ENCODE assay signal across 21 cellular contexts in the genomic region with DNA sequence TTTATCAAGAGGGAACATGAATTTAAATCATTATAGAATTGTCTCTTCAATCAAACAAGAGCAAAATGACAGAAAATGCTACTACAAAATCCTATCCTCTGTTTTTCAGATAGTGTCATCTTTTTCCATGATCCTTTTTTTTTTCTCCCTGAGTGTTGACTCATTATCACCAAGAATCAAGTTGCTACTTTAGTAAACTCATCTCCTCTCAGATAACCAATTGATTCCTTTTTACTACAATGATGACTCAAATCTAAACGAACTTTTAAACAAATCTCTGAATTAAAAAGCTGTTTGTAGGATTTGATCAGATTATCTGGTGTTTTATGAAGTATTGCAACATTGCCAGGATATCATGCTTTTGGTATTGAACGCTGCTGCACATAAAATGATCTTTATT. TPM values are rescaled to one million over a fixed set of nuclear protein-coding genes. Genes with fewer than 3 reads are reported as not detected.
A peak's percentile ranks its signal among the peaks of the same experiment; 100 is the strongest.
DNase-seq lines count a peak whose midpoint lies in the region; ATAC-seq and TF ChIP-seq lines count a peak whose summit lies in the region.
"Had no signal": no experiment of that assay in that cellular context is flagged by ENCODE, and none has a peak within 500 bp of the region (broad histone marks: within the 10 kb centered on the region; RNA-seq: fewer than 3 reads in every experiment).

No MANE protein-coding gene starts in this region.

- H3K4me1 ChIP-seq in CD8-positive, alpha-beta T cell (ENCODE audit: insufficient read depth, low read length): peaks cover 83% of the 10 kb centered on the region
- H3K4me1 ChIP-seq in effector memory CD4-positive, alpha-beta T cell (ENCODE audit: control insufficient read depth, insufficient read depth, low read length, poor library complexity, severe bottlenecking): peaks cover 70% of the 10 kb centered on the region
- H3K4me1 ChIP-seq: thyroid gland had no signal

- H3K4me3 ChIP-seq in CD8-positive, alpha-beta T cell (ENCODE audit: low read depth, low read length): no peak overlapping the region
- H3K4me3 ChIP-seq in effector memory CD4-positive, alpha-beta T cell (ENCODE audit: insufficient read depth, low read depth, low read length, poor library complexity, severe bottlenecking): no peak overlapping the region
- H3K4me3 ChIP-seq: coronary artery, SK-N-MC, thyroid gland had no signal

- POLR2A ChIA-PET in CD4-positive, alpha-beta T cell (lab: Charles Lee): interaction anchor here (0.7 to 8.0 kb wide), 12 partner anchors 9 to 215 kb away, joined by 3 to 406 read pairs (median 4); a partner anchor contains a TSS
- POLR2A ChIA-PET in CD8-positive, alpha-beta T cell (lab: Charles Lee): interaction anchor here (1.1 to 20.4 kb wide), 4 partner anchors 11 to 56 kb away, joined by 3 to 700 read pairs (median 16); a partner anchor contains a TSS
- POLR2A ChIA-PET in activated CD4-positive, alpha-beta memory T cell treated with anti-CD3 and anti-CD28 coated beads for 36 hours (lab: Charles Lee): interaction anchor here (1.0 to 7.8 kb wide), 7 partner anchors 11 to 72 kb away, joined by 4 to 160 read pairs (median 6); a partner anchor contains a TSS

- H3K9me3 ChIP-seq in CD4-positive, alpha-beta T cell (ENCODE audit: control insufficient read depth, low read length): no peaks in the 10 kb centered on the region
- H3K9me3 ChIP-seq in CD8-positive, alpha-beta T cell (ENCODE audit: low read length): no peaks in the 10 kb centered on the region
- H3K9me3 ChIP-seq in effector memory CD4-positive, alpha-beta T cell (ENCODE audit: control insufficient read depth, low read length): no peaks in the 10 kb centered on the region
- H3K9me3 ChIP-seq: thyroid gland had no signal

- no peaks in the 10 kb centered on the region for H3K27me3 Mint-ChIP-seq in CD4-positive, alpha-beta T cell
- H3K27me3 Mint-ChIP-seq in CD8-positive, alpha-beta T cell (ENCODE audit: low read depth): no peaks in the 10 kb centered on the region
- H3K27me3 Mint-ChIP-seq in activated CD4-positive, alpha-beta memory T cell treated with anti-CD3 and anti-CD28 coated beads for 36 hours: no peaks in the 10 kb centered on the region

- in situ Hi-C loops in GM13977 (cut with MboI; ENCODE audit: low pct_unique_long_range_greater_than_20kb, low sequenced_read_pairs, unreplicated experiment): no loop called here

- no peaks in the 10 kb centered on the region for H3K36me3 Mint-ChIP-seq in CD4-positive, alpha-beta T cell (ENCODE audit: low read depth)
- H3K36me3 Mint-ChIP-seq in CD8-positive, alpha-beta T cell: no peaks in the 10 kb centered on the region
- peaks cover 14% of the 10 kb centered on the region for H3K36me3 Mint-ChIP-seq in activated CD4-positive, alpha-beta memory T cell treated with anti-CD3 and anti-CD28 coated beads for 36 hours

- H3K27ac Mint-ChIP-seq in CD4-positive, alpha-beta T cell: peak overlapping the region; percentile 87
- peak overlapping the region; percentile 78 for H3K27ac Mint-ChIP-seq in CD8-positive, alpha-beta T cell
- peak overlapping the region; percentile 96 for H3K27ac Mint-ChIP-seq in activated CD4-positive, alpha-beta memory T cell treated with anti-CD3 and anti-CD28 coated beads for 36 hours

- peak overlapping the region; percentile 42 for H3K27ac ChIP-seq in CD4-positive, alpha-beta T cell (ENCODE audit: low read depth, low read length)
- no peak overlapping the region for H3K27ac ChIP-seq in CD8-positive, alpha-beta T cell (ENCODE audit: low read depth, low read length)
- peak overlapping the region; percentile 72 for H3K27ac ChIP-seq in effector memory CD4-positive, alpha-beta T cell (ENCODE audit: insufficient read depth, low read length, poor library complexity, severe bottlenecking)
- H3K27ac ChIP-seq: brain microvascular endothelial cell, coronary artery, SK-N-MC, thyroid gland had no signal

- no peaks in the 10 kb centered on the region for H3K27me3 ChIP-seq in CD4-positive, alpha-beta T cell (ENCODE audit: control insufficient read depth, insufficient read depth, low read length)
- no peaks in the 10 kb centered on the region for H3K27me3 ChIP-seq in CD8-positive, alpha-beta T cell (ENCODE audit: insufficient read depth, low read length)
- no peaks in the 10 kb centered on the region for H3K27me3 ChIP-seq in effector memory CD4-positive, alpha-beta T cell (replicated peaks; ENCODE audit: control insufficient read depth, insufficient read depth, low read length, poor library complexity, severe bottlenecking)
- H3K27me3 ChIP-seq: brain microvascular endothelial cell, thyroid gland had no signal

- H3K36me3 ChIP-seq in CD8-positive, alpha-beta T cell (ENCODE audit: insufficient read depth, low read length): no peaks in the 10 kb centered on the region
- no peaks in the 10 kb centered on the region for H3K36me3 ChIP-seq in effector memory CD4-positive, alpha-beta T cell (ENCODE audit: control insufficient read depth, insufficient read depth, low read length)
- H3K36me3 ChIP-seq: brain microvascular endothelial cell, thyroid gland had no signal

- intact Hi-C loops in CD4-positive, alpha-beta T cell (cut with DNase I, micrococcal nuclease): loop anchor here in 1 of 2 experiments (5.0 kb wide), 1 partner anchor 35 kb away; no protein-coding TSS in a partner anchor
- intact Hi-C loops in CD8-positive, alpha-beta T cell (cut with DNase I, micrococcal nuclease): loop anchor here in 1 of 2 experiments (1.0 kb wide), 1 partner anchor 20 kb away; no protein-coding TSS in a partner anchor
- intact Hi-C loops in activated CD4-positive, alpha-beta memory T cell treated with anti-CD3 and anti-CD28 coated beads for 36 hours (cut with micrococcal nuclease): loop anchor here (1.0 to 5.0 kb wide), 3 partner anchors 11 to 95 kb away; no protein-coding TSS in a partner anchor

- no peak for ATAC-seq in CD4-positive, alpha-beta T cell (ENCODE audit: poor library complexity)
- ATAC-seq in CD8-positive, alpha-beta T cell: no peak
- ATAC-seq: HCT116 had no signal

- peaks cover 95% of the 10 kb centered on the region for H3K4me1 Mint-ChIP-seq in CD4-positive, alpha-beta T cell (ENCODE audit: low read depth)
- peaks cover 89% of the 10 kb centered on the region for H3K4me1 Mint-ChIP-seq in CD8-positive, alpha-beta T cell (ENCODE audit: low read depth)
- H3K4me1 Mint-ChIP-seq in activated CD4-positive, alpha-beta memory T cell treated with anti-CD3 and anti-CD28 coated beads for 36 hours (ENCODE audit: low read depth): peaks cover 92% of the 10 kb centered on the region

- CTCF ChIA-PET in CD4-positive, alpha-beta T cell (lab: Charles Lee): interaction anchor here (0.9 to 1.5 kb wide), 4 partner anchors 11 to 182 kb away, joined by 3 to 19 read pairs (median 6); no protein-coding TSS in a partner anchor
- CTCF ChIA-PET in CD8-positive, alpha-beta T cell (lab: Charles Lee): interaction anchor here (0.6 to 3.1 kb wide), 3 partner anchors 10 to 76 kb away, joined by 3 to 21 read pairs (median 5); no protein-coding TSS in a partner anchor
- CTCF ChIA-PET in activated CD4-positive, alpha-beta memory T cell treated with anti-CD3 and anti-CD28 coated beads for 36 hours (lab: Charles Lee): interaction anchor here (0.6 to 2.8 kb wide), 10 partner anchors 10 to 164 kb away, joined by 3 to 12 read pairs (median 6); no protein-coding TSS in a partner anchor

- no peak for DNase-seq in CD4-positive, alpha-beta T cell
- no peak for DNase-seq in CD8-positive, alpha-beta T cell
- DNase-seq in activated CD4-positive, alpha-beta memory T cell treated with anti-CD3 and anti-CD28 coated beads for 36 hours: no peak
- DNase-seq in effector memory CD4-positive, alpha-beta T cell: no peak
- DNase-seq in HPDE6-E6E7 (ENCODE audit: extremely low spot score): no peak
- DNase-seq in putamen (ENCODE audit: low spot score): no peak
- no peak for DNase-seq in GM13977 (ENCODE audit: low spot score)
- DNase-seq: activated CD4-positive, CD25-positive, alpha-beta regulatory T cell; brain microvascular endothelial cell; DMS79; mammary epithelial cell; NCI-H1694; NCI-H69; occipital lobe; RPMI8226; small intestine; stimulated activated naive CD4-positive, alpha-beta T cell; thyroid gland had no signal

- no peaks in the 10 kb centered on the region for H3K9me3 Mint-ChIP-seq in CD4-positive, alpha-beta T cell
- no peaks in the 10 kb centered on the region for H3K9me3 Mint-ChIP-seq in CD8-positive, alpha-beta T cell
- H3K9me3 Mint-ChIP-seq in activated CD4-positive, alpha-beta memory T cell treated with anti-CD3 and anti-CD28 coated beads for 36 hours: no peaks in the 10 kb centered on the region

- H3K4me3 Mint-ChIP-seq in CD4-positive, alpha-beta T cell: peak overlapping the region; percentile 68
- peak overlapping the region; percentile 5 for H3K4me3 Mint-ChIP-seq in CD8-positive, alpha-beta T cell
- peak overlapping the region; percentile 46 for H3K4me3 Mint-ChIP-seq in activated CD4-positive, alpha-beta memory T cell treated with anti-CD3 and anti-CD28 coated beads for 36 hours

- no peak for TF ChIP-seq CTCF in CD4-positive, alpha-beta T cell (IDR thresholded peaks at IDR 0.05)
- no peak for TF ChIP-seq CTCF in CD8-positive, alpha-beta T cell (IDR thresholded peaks at IDR 0.05)
- TF ChIP-seq CTCF in GM13977 (IDR thresholded peaks at IDR 0.05; ENCODE audit: extremely low read depth, insufficient read depth, missing control alignments): no peak

RNA-seq across cellular contexts. Expression of a gene that starts 23.9 kb away (rescaled TPM):
- total RNA-seq in CD4-positive, alpha-beta T cell: 100 to 1,000 TPM; 623 to 638 TPM
- total RNA-seq in CD8-positive, alpha-beta T cell: 100 to 1,000 TPM; 287 to 310 TPM
- 100 to 1,000 TPM; 163 to 169 TPM for total RNA-seq in activated CD4-positive, alpha-beta memory T cell treated with anti-CD3 and anti-CD28 coated beads for 36 hours

Comparison
In these comparisons a context has a peak if more than half of its experiments do, and no peak if none do; other contexts are left out.
1. H3K4me3 Mint-ChIP-seq: peak in every context shown above with its lines; median percentile 68 in CD4-positive, alpha-beta T cell; 46 in activated CD4-positive, alpha-beta memory T cell treated with anti-CD3 and anti-CD28 coated beads for 36 hours; 5 in CD8-positive, alpha-beta T cell.